8 cellular contexts compared by ENCODE assay signal in genomic region chrX:11724122-11725017, GRCh38. TPM values are rescaled to one million over a fixed set of nuclear protein-coding genes. Genes with fewer than 3 reads are reported as not detected.
DNase-seq lines count a peak whose midpoint lies in the region; ATAC-seq and TF ChIP-seq lines count a peak whose summit lies in the region.

No MANE protein-coding gene starts in this region.

- no peak overlapping the region for H3K27ac Mint-ChIP-seq in activated B cell treated with CpG ODN at 0.5 μM for 24 hours
- no peak overlapping the region for H3K27ac Mint-ChIP-seq in stimulated activated naive CD8-positive, alpha-beta T cell treated with anti-CD3 and anti-CD28 coated beads, Interleukin-15, amount 100 ng/mL, for 72 hours

- H3K27me3 Mint-ChIP-seq in activated B cell treated with CpG ODN at 0.5 μM for 24 hours, result no peaks in the 10 kb centered on the region
- no peaks in the 10 kb centered on the region for H3K27me3 Mint-ChIP-seq in stimulated activated naive CD8-positive, alpha-beta T cell treated with anti-CD3 and anti-CD28 coated beads, Interleukin-15, amount 100 ng/mL, for 72 hours

- POLR2A ChIA-PET in activated B cell treated with CpG ODN at 0.5 μM for 24 hours (lab: Charles Lee), result no interaction called here

- H3K27ac ChIP-seq in left ventricle myocardium inferior (replicated peaks), result no peak overlapping the region
- no peak overlapping the region for H3K27ac ChIP-seq in HL-60 (replicated peaks)
- H3K27ac ChIP-seq in right atrium auricular region, result no peak overlapping the region

- H3K36me3 Mint-ChIP-seq in activated B cell treated with CpG ODN at 0.5 μM for 24 hours (ENCODE audit: low read depth), result no peaks in the 10 kb centered on the region

- H3K36me3 ChIP-seq in left ventricle myocardium inferior (no peaks in the 10 kb centered on the region), right atrium auricular region (no peaks in the 10 kb centered on the region)

- intact Hi-C loops in left ventricle myocardium inferior (cut with micrococcal nuclease) (loop anchor here (5.0 kb wide), 1 partner anchor 192 kb away; no protein-coding TSS in a partner anchor), Right ventricle myocardium superior (cut with DNase I) (loop anchor here (5.0 kb wide), 1 partner anchor 192 kb away; no protein-coding TSS in a partner anchor), activated B cell treated with CpG ODN at 0.5 μM for 24 hours (cut with micrococcal nuclease) (loop anchor here (1.0 to 5.0 kb wide), 4 partner anchors 46 to 838 kb away; no protein-coding TSS in a partner anchor)

- no peaks in the 10 kb centered on the region for H3K4me1 ChIP-seq in left ventricle myocardium inferior
- no peaks in the 10 kb centered on the region for H3K4me1 ChIP-seq in right atrium auricular region

- CTCF ChIA-PET in activated B cell treated with CpG ODN at 0.5 μM for 24 hours (lab: Charles Lee), result interaction anchor here (1.3 kb wide), 1 partner anchor 46 kb away, joined by 4 read pairs; no protein-coding TSS in a partner anchor

- H3K9me3 Mint-ChIP-seq in activated B cell treated with CpG ODN at 0.5 μM for 24 hours, result no peaks in the 10 kb centered on the region
- H3K9me3 Mint-ChIP-seq in stimulated activated naive CD8-positive, alpha-beta T cell treated with anti-CD3 and anti-CD28 coated beads, Interleukin-15, amount 100 ng/mL, for 72 hours, result no peaks in the 10 kb centered on the region

- DNase-seq in left ventricle myocardium inferior (no peak), Right ventricle myocardium superior (no peak), HL-60 (ENCODE audit: low read depth in 1 of 2, low spot score in 1 of 2) (peak in 1 of 2 experiments; percentile 11), activated B cell treated with CpG ODN at 0.5 μM for 24 hours (no peak), right atrium auricular region (ENCODE audit: low spot score) (no peak)
- DNase-seq in stimulated activated naive CD8-positive, alpha-beta T cell treated with anti-CD3 and anti-CD28 coated beads, Interleukin-15, amount 100 ng/mL, for 72 hours, result peak; percentile 3 to 10

- TF ChIP-seq CTCF in left ventricle myocardium inferior (IDR thresholded peaks at IDR 0.05; ENCODE audit: borderline replicate concordance) (peak; percentile 71), HL-60 (IDR thresholded peaks at IDR 0.05; ENCODE audit: insufficient read depth, low read length) (peak; percentile 33), activated B cell treated with CpG ODN at 0.5 μM for 24 hours (IDR thresholded peaks at IDR 0.05) (peak; percentile 21), right atrium auricular region (IDR thresholded peaks at IDR 0.05) (peak; percentile 57 to 76)

- no peak overlapping the region for H3K4me3 Mint-ChIP-seq in activated B cell treated with CpG ODN at 0.5 μM for 24 hours
- no peak overlapping the region for H3K4me3 Mint-ChIP-seq in stimulated activated naive CD8-positive, alpha-beta T cell treated with anti-CD3 and anti-CD28 coated beads, Interleukin-15, amount 100 ng/mL, for 72 hours

- no peaks in the 10 kb centered on the region for H3K4me1 Mint-ChIP-seq in activated B cell treated with CpG ODN at 0.5 μM for 24 hours
- no peaks in the 10 kb centered on the region for H3K4me1 Mint-ChIP-seq in stimulated activated naive CD8-positive, alpha-beta T cell treated with anti-CD3 and anti-CD28 coated beads, Interleukin-15, amount 100 ng/mL, for 72 hours

- no peaks in the 10 kb centered on the region for H3K9me3 ChIP-seq in left ventricle myocardium inferior (replicated peaks)
- no peaks in the 10 kb centered on the region for H3K9me3 ChIP-seq in right atrium auricular region

- no peaks in the 10 kb centered on the region for H3K27me3 ChIP-seq in left ventricle myocardium inferior (ENCODE audit: low read depth)
- no peaks in the 10 kb centered on the region for H3K27me3 ChIP-seq in HL-60 (ENCODE audit: insufficient read depth, poor library complexity, severe bottlenecking)
- no peaks in the 10 kb centered on the region for H3K27me3 ChIP-seq in right atrium auricular region

- H3K4me3 ChIP-seq in left ventricle myocardium inferior, result no peak overlapping the region
- no peak overlapping the region for H3K4me3 ChIP-seq in HL-60 (replicated peaks; ENCODE audit: insufficient read depth, low read length)
- H3K4me3 ChIP-seq in right atrium auricular region, result no peak overlapping the region

- ATAC-seq in Right ventricle myocardium superior (ENCODE audit: poor library complexity), result no peak
- ATAC-seq in activated B cell treated with CpG ODN at 0.5 μM for 24 hours (ENCODE audit: low read depth), result no peak
- ATAC-seq in stimulated activated naive CD8-positive, alpha-beta T cell treated with anti-CD3 and anti-CD28 coated beads, Interleukin-15, amount 100 ng/mL, for 72 hours, result no peak
- ATAC-seq in HG03139 (IDR thresholded peaks at IDR 0.05; ENCODE audit: unreplicated experiment), result no peak
- ATAC-seq in GM21528 (IDR thresholded peaks at IDR 0.05; ENCODE audit: low FRiP score, unreplicated experiment), result no peak

RNA-seq across cellular contexts. Expression of gene MSL3, which starts 33.7 kb away (rescaled TPM):
- total RNA-seq in left ventricle myocardium inferior, result 11.2 TPM
- 15.1 TPM for total RNA-seq in Right ventricle myocardium superior
- 57.6 and 58.9 TPM in 2 replicates for total RNA-seq in activated B cell treated with CpG ODN at 0.5 μM for 24 hours
- total RNA-seq in right atrium auricular region, result 10 to 100 TPM; 11.4 to 13.2 TPM

RNA-seq across cellular contexts. Expression of gene ARHGAP6, which starts 58.6 kb away (rescaled TPM):
- total RNA-seq in left ventricle myocardium inferior (3.1 TPM), Right ventricle myocardium superior (2.7 TPM), activated B cell treated with CpG ODN at 0.5 μM for 24 hours (0.37 and 0.42 TPM in 2 replicates), right atrium auricular region (1 to 10 TPM; 5.1 to 9.4 TPM)

Comparison
In these comparisons a context has a peak if more than half of its experiments do, and no peak if none do; other contexts are left out.
1. DNase-seq: peak in stimulated activated naive CD8-positive, alpha-beta T cell treated with anti-CD3 and anti-CD28 coated beads, Interleukin-15, amount 100 ng/mL, for 72 hours (2 of 2); none in left ventricle myocardium inferior (single experiment), Right ventricle myocardium superior (single experiment), activated B cell treated with CpG ODN at 0.5 μM for 24 hours (single experiment) and right atrium auricular region (single experiment).
2. CTCF ChIP-seq: peak in every context shown above with its lines; median percentile 71 in left ventricle myocardium inferior; 66 in right atrium auricular region; 33 in HL-60; 21 in activated B cell treated with CpG ODN at 0.5 μM for 24 hours.